ENCODE assay signal across 8 cellular contexts in the genomic region with DNA sequence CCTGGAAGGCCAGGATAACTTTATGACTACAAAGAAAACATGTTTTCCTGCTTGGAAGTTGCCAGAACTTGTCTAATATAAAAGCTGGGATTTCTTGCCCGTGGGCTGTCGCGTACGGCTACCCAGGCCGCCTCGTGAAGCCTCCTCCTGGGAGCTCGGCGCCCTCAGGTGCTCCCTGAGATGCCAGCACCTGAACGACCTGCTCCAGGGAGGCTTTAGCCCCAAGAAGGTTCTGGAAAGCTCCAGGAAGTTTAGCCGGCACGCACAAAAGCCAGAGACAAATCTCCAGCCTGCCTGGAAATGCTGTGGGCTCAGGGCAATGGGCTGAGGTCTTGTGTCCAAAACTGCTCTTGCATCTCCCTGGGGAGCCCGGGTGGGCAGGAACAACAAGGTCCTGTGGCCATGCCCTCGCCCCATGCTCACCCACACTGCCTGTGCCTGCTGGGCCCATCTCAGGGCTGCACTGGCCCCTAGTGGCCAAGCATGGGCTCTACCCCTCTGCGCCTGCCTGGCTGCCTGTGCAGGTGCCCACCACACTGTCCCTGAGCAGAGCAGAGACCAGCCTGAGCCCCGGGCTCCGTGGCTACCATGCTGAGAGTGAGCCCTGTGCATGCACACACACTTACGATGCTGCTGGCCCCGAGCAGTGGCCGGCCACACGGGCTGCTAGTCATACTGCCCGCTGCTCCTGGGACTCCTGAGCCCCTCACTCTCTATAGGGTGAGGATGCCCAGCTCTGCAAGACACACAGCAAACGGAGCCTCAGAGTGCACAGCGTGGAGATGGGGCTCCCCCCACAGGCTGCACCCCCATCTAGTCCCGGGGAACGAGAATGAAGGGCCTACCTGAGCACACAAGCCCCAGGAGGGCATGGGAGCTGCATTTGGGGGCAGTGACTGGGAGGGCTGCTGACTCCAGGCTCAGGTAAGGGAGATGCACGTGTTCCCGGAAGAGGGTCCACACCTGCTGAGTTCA. TPM values are rescaled to one million over a fixed set of nuclear protein-coding genes. Genes with fewer than 3 reads are reported as not detected.
DNase-seq lines count a peak whose midpoint lies in the region; ATAC-seq, FAIRE-seq and TF ChIP-seq lines count a peak whose summit lies in the region.

No MANE protein-coding gene starts in this region.

- no peak for TF ChIP-seq POLR2A in H54 (IDR thresholded peaks at IDR 0.05; ENCODE audit: low read depth, low read length)

- DNase-seq in COLO829 (ENCODE audit: low spot score) (peak; percentile 90), H54 (ENCODE audit: insufficient read length, low spot score) (peak; percentile 81), NCI-H526 (lab: John Stamatoyannopoulos, UW) (peak; percentile 42 to 76), ecto neural progenitor cell (ENCODE audit: low spot score) (peak; percentile 88), mesendoderm (peak; percentile 69)
- peak; percentile 72 to 77 for DNase-seq in activated CD4-positive, alpha-beta T cell treated with anti-CD3 and anti-CD28 coated beads, Interleukin-2, amount 50 U/mL, for 48 hours
- DNase-seq in stimulated activated CD8-positive, alpha-beta memory T cell treated with anti-CD3 and anti-CD28 coated beads, Interleukin-4, amount 100 ng/mL, for 24 hours (ENCODE audit: low read depth) = peak; percentile 60

- H3K4me1 ChIP-seq in mesendoderm (ENCODE audit: control insufficient read depth, low read depth, low read length) = no peaks in the 10 kb centered on the region

- no peak overlapping the region for H3K4me2 ChIP-seq in mesendoderm (ENCODE audit: low read length)

- no peaks in the 10 kb centered on the region for H3K36me3 ChIP-seq in mesendoderm (ENCODE audit: control insufficient read depth, insufficient read depth, low read length)

- H3K23ac ChIP-seq in mesendoderm (ENCODE audit: low read length) = no peak overlapping the region

- no peak for ATAC-seq in GM18873 (IDR thresholded peaks at IDR 0.05; ENCODE audit: low FRiP score, unreplicated experiment)

- no peak overlapping the region for H2AK5ac ChIP-seq in mesendoderm (ENCODE audit: low read length)

- H3K79me2 ChIP-seq in mesendoderm (ENCODE audit: control insufficient read depth, insufficient read depth, low read length) = no peaks in the 10 kb centered on the region

- no peak for FAIRE-seq in H54 (lab: Jason Lieb, UNC)

- H2BK15ac ChIP-seq in mesendoderm (replicated peaks; ENCODE audit: low read depth) = no peak overlapping the region

- H3K9ac ChIP-seq in mesendoderm (ENCODE audit: low read length) = no peak overlapping the region

- no peak overlapping the region for H3K27ac ChIP-seq in mesendoderm (ENCODE audit: low read depth, low read length)

- H4K8ac ChIP-seq in mesendoderm (ENCODE audit: low read depth, low read length) = no peak overlapping the region

- H3K4ac ChIP-seq in mesendoderm (ENCODE audit: low read depth, low read length) = no peak overlapping the region

- H3K27me3 ChIP-seq in mesendoderm (ENCODE audit: insufficient read depth, low read length, poor library complexity) = peaks cover 11% of the 10 kb centered on the region

- H4K5ac ChIP-seq in mesendoderm (ENCODE audit: low read length) = no peak overlapping the region

- no peaks in the 10 kb centered on the region for H3K79me1 ChIP-seq in mesendoderm (ENCODE audit: low read length)

- no peak overlapping the region for H2BK120ac ChIP-seq in mesendoderm (ENCODE audit: low read depth, low read length)

- H2BK5ac ChIP-seq in mesendoderm (ENCODE audit: low read length) = no peak overlapping the region

- no peak overlapping the region for H3K18ac ChIP-seq in mesendoderm (ENCODE audit: low read length)

- no peak overlapping the region for H3K56ac ChIP-seq in mesendoderm (ENCODE audit: low read length)

- no peak overlapping the region for H3K4me3 ChIP-seq in mesendoderm (ENCODE audit: low read length)

- no CpG with 5 or more reads among the region's 27 CpGs for WGBS in mesendoderm (ENCODE audit: extremely low coverage, insufficient coverage, low lambda C conversion rate)

RNA-seq across cellular contexts. Expression of a gene that starts 4.9 kb away (rescaled TPM):
- 4.0 TPM for polyA plus RNA-seq in mesendoderm (2013, experiment 1 of 2)
- polyA plus RNA-seq in mesendoderm (2013, experiment 2 of 2) = 4.0 TPM
